Comparison of ENCODE assay signal across 10 cellular contexts in genomic region chr11:73288197-73288872, GRCh38. TPM values are rescaled to one million over a fixed set of nuclear protein-coding genes. Genes with fewer than 3 reads are reported as not detected.
DNase-seq lines count a peak whose midpoint lies in the region; ATAC-seq, FAIRE-seq and TF ChIP-seq lines count a peak whose summit lies in the region.
"Had no signal": no experiment of that assay in that cellular context is flagged by ENCODE, and none has a peak within 500 bp of the region (broad histone marks: within the 10 kb centered on the region; RNA-seq: fewer than 3 reads in every experiment).

No MANE protein-coding gene starts in this region.

- H3K36me3 ChIP-seq in brain microvascular endothelial cell (replicated peaks), result no peaks in the 10 kb centered on the region
- H3K36me3 ChIP-seq in parathyroid adenoma (ENCODE audit: control insufficient read depth, insufficient read depth, low read length), result no peaks in the 10 kb centered on the region

- no peak overlapping the region for H3K9ac ChIP-seq in parathyroid adenoma

- FAIRE-seq in GM12892 (lab: Jason Lieb, UNC), result no peak

- peak; percentile 83 to 89 for DNase-seq in Kasumi-1 (lab: John Stamatoyannopoulos, UW)
- DNase-seq in brain microvascular endothelial cell, result no peak
- DNase-seq in cerebellar nuclear complex (lab: John Stamatoyannopoulos, UW), result no peak
- DNase-seq in GM12892 (ENCODE audit: insufficient read length), result no peak
- DNase-seq in HuH-7.5 (ENCODE audit: low spot score), result no peak
- DNase-seq: activated T-cell treated with anti-CD3 and anti-CD28 coated beads, Interleukin-2, amount 50 U/mL, for 48 hours; SHP77 had no signal

- H3K27ac ChIP-seq in brain microvascular endothelial cell, result peak overlapping the region; percentile 82
- peak overlapping the region; percentile 56 for H3K27ac ChIP-seq in parathyroid adenoma

- H2AFZ ChIP-seq in parathyroid adenoma, result no peak overlapping the region

- in situ Hi-C loops in brain microvascular endothelial cell (cut with HindIII; ENCODE audit: low pct_ligation_motif_present, low sequenced_read_pairs), result no loop called here

- no peak overlapping the region for H3K4me2 ChIP-seq in parathyroid adenoma (ENCODE audit: low read length)

- no peak for TF ChIP-seq POLR2A in GM12892 (IDR thresholded peaks at IDR 0.05; ENCODE audit: low read depth, low read length)

- ATAC-seq in GM18502 (IDR thresholded peaks at IDR 0.05; ENCODE audit: poor library complexity, unreplicated experiment) (peak; percentile 15), HG03571 (IDR thresholded peaks at IDR 0.05; ENCODE audit: unreplicated experiment) (no peak)

- H3K4me3 ChIP-seq in brain microvascular endothelial cell (ENCODE audit: low read depth, low read length), result no peak overlapping the region
- H3K4me3 ChIP-seq in parathyroid adenoma (ENCODE audit: low read depth, low read length), result no peak overlapping the region

- no peak for TF ChIP-seq CTCF in brain microvascular endothelial cell (IDR thresholded peaks at IDR 0.05; ENCODE audit: low read depth, low read length, missing control alignments)
- TF ChIP-seq CTCF in parathyroid adenoma (IDR thresholded peaks at IDR 0.05), result no peak

- H3K27me3 ChIP-seq in brain microvascular endothelial cell (replicated peaks), result no peaks in the 10 kb centered on the region
- no peaks in the 10 kb centered on the region for H3K27me3 ChIP-seq in parathyroid adenoma (ENCODE audit: control insufficient read depth, insufficient read depth, low read length)

- H3K9me3 ChIP-seq in parathyroid adenoma (ENCODE audit: control insufficient read depth, low read length), result no peaks in the 10 kb centered on the region

- no peaks in the 10 kb centered on the region for H3K4me1 ChIP-seq in parathyroid adenoma

- no peaks in the 10 kb centered on the region for H3K79me2 ChIP-seq in parathyroid adenoma

RNA-seq across cellular contexts. Expression of gene P2RY6, which starts 16.2 kb away (rescaled TPM):
- polyA plus RNA-seq in GM12892 (2012; ENCODE audit: missing spikeins), result 0.13 TPM

RNA-seq across cellular contexts. Expression of gene ARHGEF17, which starts 19.7 kb away (rescaled TPM):
- polyA plus RNA-seq in GM12892 (2012; ENCODE audit: missing spikeins), result 8.9 TPM

Comparison
In these comparisons a context has a peak if more than half of its experiments do, and no peak if none do; other contexts are left out.
1. DNase-seq: peak in Kasumi-1 (2 of 2); none in brain microvascular endothelial cell (single experiment), cerebellar nuclear complex (0 of 2), GM12892 (single experiment) and HuH-7.5 (single experiment).